9 cellular contexts compared by ENCODE assay signal in the genomic region with DNA sequence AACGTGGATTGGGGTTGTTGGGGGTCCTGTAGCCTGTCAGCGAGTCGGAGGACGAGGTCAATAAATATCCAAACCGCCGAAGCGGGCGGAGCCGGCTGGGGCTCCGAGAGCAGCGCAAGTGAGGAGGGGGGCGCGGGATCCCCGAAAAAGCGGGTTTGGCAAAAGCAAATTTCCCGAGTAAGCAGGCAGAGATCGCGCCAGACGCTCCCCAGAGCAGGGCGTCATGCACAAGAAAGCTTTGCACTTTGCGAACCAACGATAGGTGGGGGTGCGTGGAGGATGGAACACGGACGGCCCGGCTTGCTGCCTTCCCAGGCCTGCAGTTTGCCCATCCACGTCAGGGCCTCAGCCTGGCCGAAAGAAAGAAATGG. TPM values are rescaled to one million over a fixed set of nuclear protein-coding genes. Genes with fewer than 3 reads are reported as not detected.
DNase-seq lines count a peak whose midpoint lies in the region; ATAC-seq and TF ChIP-seq lines count a peak whose summit lies in the region.
"Had no signal": no experiment of that assay in that cellular context is flagged by ENCODE, and none has a peak within 500 bp of the region (broad histone marks: within the 10 kb centered on the region; RNA-seq: fewer than 3 reads in every experiment).

No MANE protein-coding gene starts in this region.

- no peaks in the 10 kb centered on the region for H3K9me3 ChIP-seq in CD4-positive, CD25-positive, alpha-beta regulatory T cell (ENCODE audit: control insufficient read depth in 2 of 2, low read length in 2 of 2)
- H3K9me3 ChIP-seq in endocrine pancreas (ENCODE audit: control insufficient read depth, low read length) (no peaks in the 10 kb centered on the region), mucosa of stomach (ENCODE audit: control insufficient read depth, low read length) (no peaks in the 10 kb centered on the region), tibial nerve (no peaks in the 10 kb centered on the region)

- peak overlapping the region; percentile 45 for H3K4me3 ChIP-seq in CD4-positive, CD25-positive, alpha-beta regulatory T cell (ENCODE audit: low read depth, low read length)
- H3K4me3 ChIP-seq in endocrine pancreas (ENCODE audit: control insufficient read depth, insufficient read depth, low read length) (peak overlapping the region; percentile 22), mucosa of stomach (ENCODE audit: low read length) (peak overlapping the region; percentile 38), tibial nerve (peak overlapping the region; percentile 62 to 91 (median 83))

- H3K36me3 ChIP-seq in CD4-positive, CD25-positive, alpha-beta regulatory T cell (ENCODE audit: control insufficient read depth, insufficient read depth, low read length), result no peaks in the 10 kb centered on the region
- no peaks in the 10 kb centered on the region for H3K36me3 ChIP-seq in endocrine pancreas (ENCODE audit: control insufficient read depth, insufficient read depth, low read length)
- peaks cover 5% of the 10 kb centered on the region for H3K36me3 ChIP-seq in mucosa of stomach (ENCODE audit: control insufficient read depth, insufficient read depth, low read length)
- H3K36me3 ChIP-seq in tibial nerve, result peaks cover 0 to 36% (median 0%) of the 10 kb centered on the region in 3 donors

- no peaks in the 10 kb centered on the region for H3K27me3 ChIP-seq in CD4-positive, CD25-positive, alpha-beta regulatory T cell (ENCODE audit: control insufficient read depth, insufficient read depth, low read length)
- H3K27me3 ChIP-seq in endocrine pancreas (ENCODE audit: control insufficient read depth, insufficient read depth, low read length) (no peaks in the 10 kb centered on the region), mucosa of stomach (ENCODE audit: control insufficient read depth, insufficient read depth, low read length) (peaks cover 12% of the 10 kb centered on the region), tibial nerve (no peaks in the 10 kb centered on the region)

- H3K9ac ChIP-seq in endocrine pancreas (ENCODE audit: control insufficient read depth, insufficient read depth, low read length) (peak overlapping the region; percentile 76), mucosa of stomach (ENCODE audit: low read length) (peak overlapping the region; percentile 67)

- H3K27me3 Mint-ChIP-seq in CD4-positive, CD25-positive, alpha-beta regulatory T cell, result peaks cover 14% of the 10 kb centered on the region

- H3K27ac Mint-ChIP-seq in CD4-positive, CD25-positive, alpha-beta regulatory T cell, result peak overlapping the region; percentile 86 to 92 (median 91)

- TF ChIP-seq EP300 in tibial nerve (IDR thresholded peaks at IDR 0.05), result no peak

- H3K4me1 ChIP-seq in CD4-positive, CD25-positive, alpha-beta regulatory T cell (ENCODE audit: control insufficient read depth, insufficient read depth, low read length, poor library complexity, severe bottlenecking), result peaks cover 30% of the 10 kb centered on the region
- H3K4me1 ChIP-seq in endocrine pancreas (ENCODE audit: control insufficient read depth, insufficient read depth, low read length) (no peaks in the 10 kb centered on the region), mucosa of stomach (ENCODE audit: control insufficient read depth, insufficient read depth, low read length) (peaks cover 52% of the 10 kb centered on the region), tibial nerve (peaks cover 0 to 41% (median 28%) of the 10 kb centered on the region in 4 donors)

- H3K4me1 Mint-ChIP-seq in CD4-positive, CD25-positive, alpha-beta regulatory T cell, result peaks cover 0 to 28% (median 10%) of the 10 kb centered on the region in 4 donors

- TF ChIP-seq CTCF in tibial nerve (IDR thresholded peaks at IDR 0.05), result no peak

- H3K9me3 Mint-ChIP-seq in CD4-positive, CD25-positive, alpha-beta regulatory T cell, result no peaks in the 10 kb centered on the region

- peak; percentile 26 to 28 for ATAC-seq in CD4-positive, CD25-positive, alpha-beta regulatory T cell (ENCODE audit: low read depth in 2 of 2)
- ATAC-seq in HG02840 (IDR thresholded peaks at IDR 0.05; ENCODE audit: low FRiP score, unreplicated experiment) (peak; percentile 5), HG03460 (IDR thresholded peaks at IDR 0.05; ENCODE audit: unreplicated experiment) (no peak)

- peak; percentile 48 to 85 (median 72) for DNase-seq in CD4-positive, CD25-positive, alpha-beta regulatory T cell
- DNase-seq in UCSD-AML1 (lab: John Stamatoyannopoulos, UW; ENCODE audit: unreplicated experiment) (peak; percentile 74), tibial nerve (ENCODE audit: low spot score in 2 of 2) (peak in 1 of 2 donors; percentile 48), COR-L47 (lab: John Stamatoyannopoulos, UW) (no peak)

- H3K36me3 Mint-ChIP-seq in CD4-positive, CD25-positive, alpha-beta regulatory T cell, result no peaks in the 10 kb centered on the region

- no peak for TF ChIP-seq POLR2A in tibial nerve (IDR thresholded peaks at IDR 0.05)

- H3K27ac ChIP-seq in CD4-positive, CD25-positive, alpha-beta regulatory T cell (ENCODE audit: insufficient read depth, low read length, poor library complexity, severe bottlenecking), result peak overlapping the region; percentile 81
- peak overlapping the region; percentile 88 to 97 (median 94) for H3K27ac ChIP-seq in tibial nerve

- peak overlapping the region; percentile 87 to 96 (median 92) for H3K4me3 Mint-ChIP-seq in CD4-positive, CD25-positive, alpha-beta regulatory T cell

- 0 to 3% methylated on average over 16 to 28 of the region's 28 CpGs for WGBS in tibial nerve, 2 donors

RNA-seq across cellular contexts. Expression of a gene that starts 0.8 kb away (rescaled TPM):
- total RNA-seq in CD4-positive, CD25-positive, alpha-beta regulatory T cell, result 1.3 TPM
- polyA plus RNA-seq in CD4-positive, CD25-positive, alpha-beta regulatory T cell, result under 1 TPM in 3 of 4 donors, not detected in 1; 0.17 to 0.31 (median 0.20) TPM
- 10 to 100 TPM; 21.0 to 31.0 (median 22.9) TPM for total RNA-seq in tibial nerve

RNA-seq across cellular contexts. Expression of a gene that starts 12.5 kb away (rescaled TPM):
- total RNA-seq in CD4-positive, CD25-positive, alpha-beta regulatory T cell, result 68.1 TPM
- polyA plus RNA-seq in CD4-positive, CD25-positive, alpha-beta regulatory T cell, result 1 to 10 TPM in 3 of 4 donors, under 1 TPM in 1; 0.61 to 1.6 (median 1.5) TPM
- 10 to 100 TPM; 59.0 to 87.9 (median 77.4) TPM for total RNA-seq in tibial nerve

RNA-seq across cellular contexts. Expression of a gene that starts 22.8 kb away (rescaled TPM):
- 63.8 TPM for total RNA-seq in CD4-positive, CD25-positive, alpha-beta regulatory T cell
- polyA plus RNA-seq in CD4-positive, CD25-positive, alpha-beta regulatory T cell, result 10 to 100 TPM; 13.5 to 18.3 (median 15.7) TPM
- total RNA-seq in tibial nerve, result 10 to 100 TPM; 28.4 to 75.0 (median 53.8) TPM

RNA-seq across cellular contexts. Expression of a gene that starts 36.6 kb away (rescaled TPM):
- total RNA-seq in CD4-positive, CD25-positive, alpha-beta regulatory T cell, result not detected
- polyA plus RNA-seq in CD4-positive, CD25-positive, alpha-beta regulatory T cell, result not detected
- total RNA-seq in tibial nerve, result not detected
- total RNA-seq: RPMI7951 had no signal

RNA-seq across cellular contexts. Expression of a gene that starts 39.1 kb away (rescaled TPM):
- 26.5 TPM for total RNA-seq in CD4-positive, CD25-positive, alpha-beta regulatory T cell
- polyA plus RNA-seq in CD4-positive, CD25-positive, alpha-beta regulatory T cell, result 10 to 100 TPM in 3 of 4 donors, 1 to 10 TPM in 1; 8.0 to 12.0 (median 10.5) TPM
- 10 to 100 TPM in 3 of 4 donors, 1 to 10 TPM in 1; 9.8 to 15.9 (median 13.7) TPM for total RNA-seq in tibial nerve

Comparison
In these comparisons a context has a peak if more than half of its experiments do, and no peak if none do; other contexts are left out.
1. H3K4me3 ChIP-seq: peak in every context shown above with its lines; median percentile 83 in tibial nerve; 45 in CD4-positive, CD25-positive, alpha-beta regulatory T cell; 38 in mucosa of stomach; 22 in endocrine pancreas.